ENCODE assay signal across 9 cellular contexts in the genomic region with DNA sequence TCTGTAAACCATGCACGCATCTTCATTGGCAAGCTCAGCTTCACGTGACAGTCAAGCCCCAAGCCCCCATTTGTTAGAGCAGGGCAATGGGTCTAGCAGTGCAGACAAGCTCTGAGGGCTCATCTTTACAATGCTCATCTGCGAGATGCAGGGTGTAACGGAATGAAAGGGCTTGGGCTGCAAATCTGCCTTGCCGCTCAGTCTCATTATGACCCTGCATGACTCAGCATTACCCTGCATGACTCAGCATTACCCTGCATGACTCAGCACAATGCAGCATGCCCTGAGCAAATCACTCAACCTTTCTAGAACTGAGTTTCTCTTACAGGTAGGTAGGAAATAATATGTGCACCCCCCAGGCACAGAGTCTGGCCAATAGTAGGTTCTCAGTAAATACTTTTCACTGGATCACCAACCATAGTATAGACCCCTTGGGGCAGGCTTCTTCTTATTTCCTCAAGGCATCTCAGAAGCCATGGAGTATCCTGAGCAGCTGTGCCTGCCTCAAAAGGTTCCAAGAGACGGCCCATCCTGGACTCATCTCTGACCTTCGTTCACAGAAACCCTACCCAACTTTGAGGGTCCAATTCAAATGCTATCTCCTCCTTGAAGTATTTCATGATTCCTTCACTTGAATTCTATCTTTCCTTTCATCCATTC.
DNase-seq lines count a peak whose midpoint lies in the region; ATAC-seq, FAIRE-seq and TF ChIP-seq lines count a peak whose summit lies in the region.
"Had no signal": no experiment of that assay in that cellular context is flagged by ENCODE, and none has a peak within 500 bp of the region (broad histone marks: within the 10 kb centered on the region; RNA-seq: fewer than 3 reads in every experiment).

No MANE protein-coding gene starts in this region.

- H3K4me1 ChIP-seq in heart left ventricle = no peaks in the 10 kb centered on the region
- no peaks in the 10 kb centered on the region for H3K4me1 ChIP-seq in pancreas

- no peak for TF ChIP-seq POLR2A in heart left ventricle (IDR thresholded peaks at IDR 0.05)

- no peak for FAIRE-seq in pancreas (lab: Jason Lieb, UNC)

- ATAC-seq in SK-N-SH treated with all-trans-retinoic acid at 6 μM for 48 hours (peak; percentile 34; the same call in 1 of the 3 replicates), heart left ventricle (no peak), pancreas (no peak), left cardiac atrium (no peak)

- intact Hi-C loops in heart left ventricle (cut with DNase I) (no loop called here), pancreas (cut with DNase I) (no loop called here), left cardiac atrium (cut with DNase I) (no loop called here)

- H3K9me3 ChIP-seq in heart left ventricle = peaks cover 0 to 22% (median 4%) of the 10 kb centered on the region in 12 donors
- H3K9me3 ChIP-seq in pancreas = no peaks in the 10 kb centered on the region

- no peaks in the 10 kb centered on the region for H3K36me3 ChIP-seq in heart left ventricle
- no peaks in the 10 kb centered on the region for H3K36me3 ChIP-seq in pancreas

- H3K4me3 ChIP-seq in fibroblast of the aortic adventitia (ENCODE audit: low read depth, low read length) (no peak overlapping the region), heart left ventricle (no peak overlapping the region), pancreas (no peak overlapping the region)

- no peak for TF ChIP-seq CTCF in AG09319 (IDR thresholded peaks at IDR 0.05; ENCODE audit: low read depth, low read length)
- TF ChIP-seq CTCF in fibroblast of the aortic adventitia (IDR thresholded peaks at IDR 0.05; ENCODE audit: insufficient read depth, low read length) = no peak
- TF ChIP-seq CTCF in heart left ventricle (IDR thresholded peaks at IDR 0.05) = no peak
- TF ChIP-seq CTCF in pancreas (IDR thresholded peaks at IDR 0.05) = no peak

- WGBS in heart left ventricle, 4 donors = 74 to 93% (median 89%) methylated on average over 7 of the region's 7 CpGs
- WGBS in pancreas, 2 donors = 67 to 72% methylated on average over 7 of the region's 7 CpGs

- H3K27me3 ChIP-seq in heart left ventricle (no peaks in the 10 kb centered on the region), pancreas (no peaks in the 10 kb centered on the region)

- no peak overlapping the region for H3K27ac ChIP-seq in heart left ventricle
- H3K27ac ChIP-seq in pancreas = no peak overlapping the region

- DNase-seq in AG09319 (ENCODE audit: extremely low read depth, low read depth) (peak; percentile 25), HCEC 1CT (peak; percentile 61), fibroblast of the aortic adventitia (ENCODE audit: low read depth) (peak; percentile 73), heart left ventricle (no peak), pancreas (no peak), left cardiac atrium (no peak), SHP77 (lab: John Stamatoyannopoulos, UW) (no peak)
- DNase-seq: NCI-H446 had no signal

TF ChIP-seq in SK-N-SH treated with all-trans-retinoic acid at 6 μM for 48 hours, 23 proteins besides CTCF, POLR2A, EP300 and RAD21:
- TF ChIP-seq ZNF8 (CRISPR knock-in tag; IDR thresholded peaks at IDR 0.05) (no peak), BACH2 (CRISPR knock-in tag; IDR thresholded peaks at IDR 0.05; ENCODE audit: borderline replicate concordance) (no peak), ZNF70 (CRISPR knock-in tag; IDR thresholded peaks at IDR 0.05) (no peak)
TF ChIP-seq in SK-N-SH treated with all-trans-retinoic acid at 6 μM for 48 hours: peak in this region for 0.

Comparison
In these comparisons a context has a peak if more than half of its experiments do, and no peak if none do; other contexts are left out.
1. DNase-seq: peak in AG09319 (single experiment), HCEC 1CT (single experiment) and fibroblast of the aortic adventitia (single experiment); none in heart left ventricle (0 of 5), pancreas (0 of 6), left cardiac atrium (single experiment) and SHP77 (0 of 2).